In genomic region chr5:7850533-7851239, GRCh38 we compare ENCODE assay signal across 8 cellular contexts. TPM values are rescaled to one million over a fixed set of nuclear protein-coding genes. Genes with fewer than 3 reads are reported as not detected.
A peak's percentile ranks its signal among the peaks of the same experiment; 100 is the strongest.
DNase-seq lines count a peak whose midpoint lies in the region; ATAC-seq and TF ChIP-seq lines count a peak whose summit lies in the region.
"Had no signal": no experiment of that assay in that cellular context is flagged by ENCODE, and none has a peak within 500 bp of the region (broad histone marks: within the 10 kb centered on the region; RNA-seq: fewer than 3 reads in every experiment).

A gene with protein sequence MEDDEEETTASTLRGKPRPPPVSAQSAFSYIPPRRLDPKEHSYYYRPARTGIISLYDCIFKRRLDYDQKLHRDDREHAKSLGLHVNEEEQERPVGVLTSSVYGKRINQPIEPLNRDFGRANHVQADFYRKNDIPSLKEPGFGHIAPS (minus strand): TSS chr5:7851133. CDS start chr5:7851021, 112 bp downstream.

- H3K9ac ChIP-seq in ES-I3 (ENCODE audit: low read depth, low read length): peak within 1 kb of the TSS; percentile 51

- 0 to 10% (median 3%) methylated on average over 10 to 70 of the region's 70 CpGs for WGBS in spleen, 5 donors

- H3K36me3 ChIP-seq in ES-I3 (ENCODE audit: insufficient read depth, low read length): no peaks in the 10 kb centered on the region
- H3K36me3 ChIP-seq in brain microvascular endothelial cell (replicated peaks): no peaks in the 10 kb centered on the region
- H3K36me3 ChIP-seq in spleen: no peaks in the 10 kb centered on the region

- H3K4me3 ChIP-seq in brain microvascular endothelial cell (ENCODE audit: low read depth, low read length) (peak within 1 kb of the TSS; percentile 55), spleen (peak within 1 kb of the TSS; percentile 31 to 74 (median 40))

- intact Hi-C loops in spleen (cut with DNase I; ENCODE audit: low total_unique reads): no loop called here

- no peak for ATAC-seq in GM18868 (IDR thresholded peaks at IDR 0.05; ENCODE audit: unreplicated experiment)

- H3K4me3 Mint-ChIP-seq in immature natural killer cell: peak within 1 kb of the TSS; percentile 83 to 90 (median 85)

- DNase-seq in NCI-H510A (lab: John Stamatoyannopoulos, UW): peak; percentile 72
- peak; percentile 52 for DNase-seq in brain microvascular endothelial cell
- DNase-seq in immature natural killer cell: peak; percentile 23 to 42 (median 24)
- DNase-seq in spleen: peak; percentile 79
- no peak for DNase-seq in NCI-H446 (lab: John Stamatoyannopoulos, UW)

- H3K4me1 ChIP-seq in ES-I3 (ENCODE audit: insufficient read depth, low read length) (no peaks in the 10 kb centered on the region), spleen (peaks cover 0 to 28% (median 20%) of the 10 kb centered on the region in 6 donors)

- TF ChIP-seq CTCF in brain microvascular endothelial cell (IDR thresholded peaks at IDR 0.05; ENCODE audit: low read depth, low read length, missing control alignments): peak; percentile 73
- peak in 3 of 11 experiments; percentile 12 to 27 (median 16) for TF ChIP-seq CTCF in spleen (IDR thresholded peaks at IDR 0.05 in 8 of 11, conservative IDR thresholded peaks at IDR 0.05 in 3 of 11)

- H3K27me3 Mint-ChIP-seq in immature natural killer cell (ENCODE audit: low read depth in 3 of 3): peaks cover 2 to 7% (median 3%) of the 10 kb centered on the region in 3 donors

- H3K36me3 Mint-ChIP-seq in immature natural killer cell: no peaks in the 10 kb centered on the region

- H3K4me1 Mint-ChIP-seq in immature natural killer cell: peaks cover 20 to 32% of the 10 kb centered on the region in 2 donors

- H3K9me3 ChIP-seq in ES-I3 (ENCODE audit: control insufficient read depth, insufficient read depth, low read length): no peaks in the 10 kb centered on the region
- peaks cover 0 to 3% (median 0%) of the 10 kb centered on the region in 8 donors for H3K9me3 ChIP-seq in spleen

- peaks cover 5% of the 10 kb centered on the region for H3K27me3 ChIP-seq in brain microvascular endothelial cell (replicated peaks)
- H3K27me3 ChIP-seq in spleen (replicated peaks in 1 of 7): peaks cover 0 to 40% (median 28%) of the 10 kb centered on the region in 7 donors

- no peak for TF ChIP-seq POLR2A in spleen (IDR thresholded peaks at IDR 0.05)

- no peaks in the 10 kb centered on the region for H3K9me3 Mint-ChIP-seq in immature natural killer cell

- peak within 1 kb of the TSS in 4 of 6 donors; percentile 3 to 81 (median 58) for H3K27ac Mint-ChIP-seq in immature natural killer cell

- H3K27ac ChIP-seq in brain microvascular endothelial cell (no peak within 1 kb of the TSS), spleen (peak within 1 kb of the TSS in 2 of 8 donors; percentile 17 to 45)

- in situ Hi-C loops in brain microvascular endothelial cell (cut with HindIII; ENCODE audit: low pct_ligation_motif_present, low sequenced_read_pairs): no loop called here

RNA-seq across cellular contexts. Expression of the gene that starts here (rescaled TPM):
- polyA plus RNA-seq in immature natural killer cell (not detected), spleen (under 1 TPM in 2 of 3 donors, not detected in 1; 0.17 to 0.27 TPM)
- under 1 TPM in 1 of 7 donors, not detected in 6; 0.60 TPM for total RNA-seq in spleen
- total RNA-seq: RPMI7951 had no signal

Comparison
In these comparisons a context has a peak if more than half of its experiments do, and no peak if none do; other contexts are left out.
1. Peak in DNase-seq in immature natural killer cell; RNA of the gene not detected or under 1 TPM.
2. Peak in DNase-seq and H3K4me3 ChIP-seq in spleen; RNA of the gene not detected or under 1 TPM.
3. DNase-seq: peak in NCI-H510A (single experiment) and brain microvascular endothelial cell (single experiment); none in NCI-H446 (0 of 2).